18 cellular contexts compared by ENCODE assay signal in genomic region chr13:51564252-51564651, GRCh38. TPM values are rescaled to one million over a fixed set of nuclear protein-coding genes. Genes with fewer than 3 reads are reported as not detected.
DNase-seq lines count a peak whose midpoint lies in the region; ATAC-seq, FAIRE-seq and TF ChIP-seq lines count a peak whose summit lies in the region.
"Had no signal": no experiment of that assay in that cellular context is flagged by ENCODE, and none has a peak within 500 bp of the region (broad histone marks: within the 10 kb centered on the region; RNA-seq: fewer than 3 reads in every experiment).

No MANE protein-coding gene starts in this region.

- DNase-seq in stimulated activated naive CD8-positive, alpha-beta T cell treated with anti-CD3 and anti-CD28 coated beads, Interleukin-15, Interleukin-2, amounts not matched to agents 100 U/mL and 50 U/mL, for 24 hours = no peak
- DNase-seq in PC-3 = peak; percentile 7
- no peak for DNase-seq in epithelial cell of prostate (ENCODE audit: low read depth, low spot score)
- DNase-seq in HUDEP-2 (lab: John Stamatoyannopoulos, UW; ENCODE audit: unreplicated experiment in 76 of 76) = no peak
- no peak for DNase-seq in retina
- no peak for DNase-seq in GM12892 (ENCODE audit: insufficient read length)
- DNase-seq: C1 segment of cervical spinal cord; Calu3; CD4-positive, alpha-beta T cell; DMS 273 treated with DMSO at 0.1 percent for 48 hours; HFFc6; IMR-90 had no signal

- TF ChIP-seq POLR2A in GM12892 (IDR thresholded peaks at IDR 0.05; ENCODE audit: low read depth, low read length) = no peak

- no peak overlapping the region for H2AFZ ChIP-seq in PC-3 (ENCODE audit: low read length)

- CTCF ChIA-PET in PC-3 (lab: Charles Lee) = interaction anchor here (0.5 kb wide), 1 partner anchor 1736 kb away, joined by 7 read pairs; no protein-coding TSS in a partner anchor

- H3K9me2 ChIP-seq in PC-3 (replicated peaks; ENCODE audit: low read length) = no peaks in the 10 kb centered on the region

- H3K4me1 Mint-ChIP-seq in stimulated activated naive CD8-positive, alpha-beta T cell treated with anti-CD3 and anti-CD28 coated beads, Interleukin-15, Interleukin-2, amounts not matched to agents 100 ng/mL and 50 ng/mL, for 24 hours (ENCODE audit: low read depth) = peaks cover 30% of the 10 kb centered on the region

- no peak overlapping the region for H3K4me3 Mint-ChIP-seq in stimulated activated naive CD8-positive, alpha-beta T cell treated with anti-CD3 and anti-CD28 coated beads, Interleukin-15, Interleukin-2, amounts not matched to agents 100 ng/mL and 50 ng/mL, for 24 hours
- H3K4me3 Mint-ChIP-seq: B cell; CD4-positive, alpha-beta T cell; HFFc6 had no signal

- no peaks in the 10 kb centered on the region for H3K9me3 ChIP-seq in PC-3 (ENCODE audit: low read length)
- H3K9me3 ChIP-seq: HAP-1 had no signal

- no peaks in the 10 kb centered on the region for H3K79me2 ChIP-seq in PC-3 (ENCODE audit: low read length)

- BruUV-seq in PC-3 (replicated peaks; lab: Mats Ljungman, UMichigan) = no TSS peak

- no peak for FAIRE-seq in GM12892 (lab: Jason Lieb, UNC)
- FAIRE-seq: H1 had no signal

- TF ChIP-seq CTCF in PC-3 (conservative IDR thresholded peaks at IDR 0.05; ENCODE audit: low read depth, low read length) = no peak

- no peak overlapping the region for H3K9ac ChIP-seq in PC-3 (ENCODE audit: low read length)

- H3K27me3 ChIP-seq in PC-3 (ENCODE audit: low read length) = no peaks in the 10 kb centered on the region

- H3K4me1 ChIP-seq in PC-3 (ENCODE audit: insufficient read depth, low read length) = no peaks in the 10 kb centered on the region
- H3K4me1 ChIP-seq: HAP-1 had no signal

- H4K20me1 ChIP-seq in PC-3 (ENCODE audit: low read length) = no peaks in the 10 kb centered on the region

- POLR2A ChIA-PET in PC-3 (lab: Charles Lee; ENCODE audit: unreplicated experiment) = no interaction called here

- no peaks in the 10 kb centered on the region for H3F3A ChIP-seq in PC-3 (ENCODE audit: low read length, unreplicated experiment)

- H3K4me3 ChIP-seq in PC-3 (ENCODE audit: low read length) = no peak overlapping the region
- H3K4me3 ChIP-seq: HAP-1 had no signal

- peak overlapping the region; percentile 18 for H3K27ac Mint-ChIP-seq in stimulated activated naive CD8-positive, alpha-beta T cell treated with anti-CD3 and anti-CD28 coated beads, Interleukin-15, Interleukin-2, amounts not matched to agents 100 ng/mL and 50 ng/mL, for 24 hours
- H3K27ac Mint-ChIP-seq: B cell; CD4-positive, alpha-beta T cell; HFFc6 had no signal

- H3K27me3 Mint-ChIP-seq in stimulated activated naive CD8-positive, alpha-beta T cell treated with anti-CD3 and anti-CD28 coated beads, Interleukin-15, Interleukin-2, amounts not matched to agents 100 ng/mL and 50 ng/mL, for 24 hours = no peaks in the 10 kb centered on the region
- H3K27me3 Mint-ChIP-seq: B cell; CD4-positive, alpha-beta T cell had no signal

- no peaks in the 10 kb centered on the region for H3K36me3 Mint-ChIP-seq in stimulated activated naive CD8-positive, alpha-beta T cell treated with anti-CD3 and anti-CD28 coated beads, Interleukin-15, Interleukin-2, amounts not matched to agents 100 ng/mL and 50 ng/mL, for 24 hours (ENCODE audit: low read depth)

- H3K9me3 Mint-ChIP-seq in stimulated activated naive CD8-positive, alpha-beta T cell treated with anti-CD3 and anti-CD28 coated beads, Interleukin-15, Interleukin-2, amounts not matched to agents 100 ng/mL and 50 ng/mL, for 24 hours = peaks cover 3% of the 10 kb centered on the region
- H3K9me3 Mint-ChIP-seq: CD4-positive, alpha-beta T cell; HFFc6 had no signal

- intact Hi-C loops in PC-3 (cut with micrococcal nuclease) = no loop called here

- ATAC-seq in stimulated activated naive CD8-positive, alpha-beta T cell treated with anti-CD3 and anti-CD28 coated beads, Interleukin-15, Interleukin-2, amounts not matched to agents 100 U/mL and 50 U/mL, for 24 hours = no peak
- ATAC-seq in PC-3 = no peak
- ATAC-seq in GM21737 (IDR thresholded peaks at IDR 0.05; ENCODE audit: unreplicated experiment) = no peak

- no peak overlapping the region for H3K27ac ChIP-seq in PC-3 (ENCODE audit: low read length)
- H3K27ac ChIP-seq in epithelial cell of prostate = peak overlapping the region; percentile 16
- H3K27ac ChIP-seq: HL-60 had no signal

- H3K4me2 ChIP-seq in PC-3 (ENCODE audit: low read length) = no peak overlapping the region

- H3K36me3 ChIP-seq in PC-3 (ENCODE audit: low read depth, low read length) = no peaks in the 10 kb centered on the region
- H3K36me3 ChIP-seq: HAP-1 had no signal

RNA-seq across cellular contexts. Expression of gene WDFY2, which starts 20.0 kb away (rescaled TPM):
- 4.1 and 5.9 TPM in 2 replicates for total RNA-seq in PC-3 (2014; rRNA removed)
- polyA plus RNA-seq in GM12892 (2012; ENCODE audit: missing spikeins) = 5.0 TPM
